ENCODE assay signal across 8 cellular contexts in genomic region chr5:176609724-176610429, GRCh38. TPM values are rescaled to one million over a fixed set of nuclear protein-coding genes. Genes with fewer than 3 reads are reported as not detected.
A peak's percentile ranks its signal among the peaks of the same experiment; 100 is the strongest.
DNase-seq lines count a peak whose midpoint lies in the region; ATAC-seq, FAIRE-seq and TF ChIP-seq lines count a peak whose summit lies in the region.

GPRIN1 (minus strand) TSS chr5:176610156; CDS start chr5:176599834, 10,322 bp downstream.

- no peaks in the 10 kb centered on the region for H3K9me3 Mint-ChIP-seq in CD4-positive, alpha-beta T cell

- no peak for TF ChIP-seq CTCF in CD4-positive, alpha-beta T cell (IDR thresholded peaks at IDR 0.05)
- peak; percentile 33 for TF ChIP-seq CTCF in OCI-LY1 (IDR thresholded peaks at IDR 0.05; ENCODE audit: low read length)

- no peaks in the 10 kb centered on the region for H3K4me1 ChIP-seq in OCI-LY1 (ENCODE audit: insufficient read depth, low read length, severe bottlenecking)

- no peak within 1 kb of the TSS for H3K27ac ChIP-seq in CD4-positive, alpha-beta T cell (ENCODE audit: low read depth, low read length)
- no peak within 1 kb of the TSS for H3K27ac ChIP-seq in OCI-LY1 (ENCODE audit: low read depth, low read length, poor library complexity, severe bottlenecking)

- intact Hi-C loops in CD4-positive, alpha-beta T cell (cut with DNase I, micrococcal nuclease), result no loop called here

- no peaks in the 10 kb centered on the region for H3K9me3 ChIP-seq in CD4-positive, alpha-beta T cell (ENCODE audit: control insufficient read depth, low read length)
- no peaks in the 10 kb centered on the region for H3K9me3 ChIP-seq in OCI-LY1 (ENCODE audit: low read length)

- peaks cover 9% of the 10 kb centered on the region for H3K27me3 ChIP-seq in CD4-positive, alpha-beta T cell (ENCODE audit: control insufficient read depth, insufficient read depth, low read length)
- no peaks in the 10 kb centered on the region for H3K27me3 ChIP-seq in OCI-LY1 (ENCODE audit: insufficient read depth, low read length)

- peak within 1 kb of the TSS; percentile 97 for H3K4me2 ChIP-seq in OCI-LY1 (ENCODE audit: low read length)

- no peaks in the 10 kb centered on the region for H3F3A ChIP-seq in OCI-LY1 (ENCODE audit: insufficient read depth, low read length)

- CTCF ChIA-PET in CD4-positive, alpha-beta T cell (lab: Charles Lee), result no interaction called here

- peak; percentile 53 for ATAC-seq in CD4-positive, alpha-beta T cell (ENCODE audit: poor library complexity)
- peak; percentile 84 for ATAC-seq in HG03280 (IDR thresholded peaks at IDR 0.05; ENCODE audit: unreplicated experiment)

- POLR2A ChIA-PET in CD4-positive, alpha-beta T cell (lab: Charles Lee), result no interaction called here

- H4K20me1 ChIP-seq in OCI-LY1 (ENCODE audit: insufficient read depth, low read length), result no peaks in the 10 kb centered on the region

- peaks cover 45% of the 10 kb centered on the region for H3K27me3 Mint-ChIP-seq in CD4-positive, alpha-beta T cell

- H3K36me3 ChIP-seq in OCI-LY1 (ENCODE audit: insufficient read depth, low read length), result no peaks in the 10 kb centered on the region

- no peak within 1 kb of the TSS for H3K27ac Mint-ChIP-seq in CD4-positive, alpha-beta T cell

- no peaks in the 10 kb centered on the region for H3K36me3 Mint-ChIP-seq in CD4-positive, alpha-beta T cell (ENCODE audit: low read depth)

- no peaks in the 10 kb centered on the region for H3K79me2 ChIP-seq in OCI-LY1 (ENCODE audit: insufficient read depth, low read length)

- DNase-seq in CD4-positive, alpha-beta T cell, result peak in 7 of 10 experiments; percentile 20 to 59 (median 41)
- peak; percentile 96 for DNase-seq in GM19238 (ENCODE audit: insufficient read length, low spot score)
- DNase-seq in activated T-cell treated with anti-CD3 and anti-CD28 coated beads, Interleukin-2, amount 50 U/mL, for 48 hours, result peak; percentile 73 to 81
- peak; percentile 10 for DNase-seq in fibroblast of the conjunctiva (ENCODE audit: low read depth)
- peak in 30 of 56 donors; percentile 12 to 77 (median 33) for DNase-seq in nucleus accumbens (lab: John Stamatoyannopoulos, UW)
- peak; percentile 94 for DNase-seq in urothelium cell line (ENCODE audit: low spot score)

- peak within 1 kb of the TSS; percentile 88 for H3K4me3 Mint-ChIP-seq in CD4-positive, alpha-beta T cell

- peaks cover 11% of the 10 kb centered on the region for H3K4me1 Mint-ChIP-seq in CD4-positive, alpha-beta T cell (ENCODE audit: low read depth)

- no peak within 1 kb of the TSS for H2AFZ ChIP-seq in OCI-LY1 (ENCODE audit: low read length)

- peak; percentile 76 for FAIRE-seq in urothelium cell line (lab: Jason Lieb, UNC)

- no peaks in the 10 kb centered on the region for H3K9me2 ChIP-seq in OCI-LY1 (ENCODE audit: low read depth, low read length)

- H3K4me3 ChIP-seq in OCI-LY1 (ENCODE audit: low read depth, low read length, poor library complexity, severe bottlenecking), result peak within 1 kb of the TSS; percentile 86

- H3K9ac ChIP-seq in OCI-LY1 (ENCODE audit: low read length), result peak within 1 kb of the TSS; percentile 80

RNA-seq across cellular contexts. Expression of gene GPRIN1, which starts in this region (rescaled TPM):
- under 1 TPM; 0.22 to 0.36 TPM for total RNA-seq in CD4-positive, alpha-beta T cell

Comparison
In these comparisons a context has a peak if more than half of its experiments do, and no peak if none do; other contexts are left out.
1. Peak in DNase-seq and ATAC-seq in CD4-positive, alpha-beta T cell; RNA of the gene not detected or under 1 TPM.
2. DNase-seq: peak in every context shown above with its lines; median percentile 96 in GM19238; 94 in urothelium cell line; 77 in activated T-cell treated with anti-CD3 and anti-CD28 coated beads, Interleukin-2, amount 50 U/mL, for 48 hours; 41 in CD4-positive, alpha-beta T cell; 33 in nucleus accumbens; 10 in fibroblast of the conjunctiva.